In genomic region chr4:165520071-165520470, GRCh38 we compare ENCODE assay signal across 30 cellular contexts.
"Had no signal": no experiment of that assay in that cellular context is flagged by ENCODE, and none has a peak within 500 bp of the region (broad histone marks: within the 10 kb centered on the region; RNA-seq: fewer than 3 reads in every experiment).

No MANE protein-coding gene starts in this region.

- ATAC-seq: activated CD8-positive, alpha-beta T cell treated with anti-CD3 and anti-CD28 coated beads for 36 hours; activated T-cell treated with anti-CD3 and anti-CD28 coated beads, Interleukin-2, amount 50 U/mL, for 4 hours; activated T-helper 17 cell treated with anti-CD3 and anti-CD28 coated beads, Interleukin-2, amount 50 U/mL, for 72 hours; gastroesophageal sphincter; heart right ventricle had no signal

- H3K4me3 Mint-ChIP-seq: activated CD8-positive, alpha-beta T cell treated with anti-CD3 and anti-CD28 coated beads for 36 hours; activated naive CD8-positive, alpha-beta T cell; activated T-cell treated with anti-CD3 and anti-CD28 coated beads, Interleukin-2, amount 50 U/mL, for 4 hours; activated T-helper 17 cell treated with anti-CD3 and anti-CD28 coated beads, Interleukin-2, amount 50 U/mL, for 72 hours had no signal

- H3K27ac Mint-ChIP-seq: activated CD8-positive, alpha-beta T cell treated with anti-CD3 and anti-CD28 coated beads for 36 hours; activated naive CD8-positive, alpha-beta T cell; activated T-helper 17 cell treated with anti-CD3 and anti-CD28 coated beads, Interleukin-2, amount 50 U/mL, for 72 hours had no signal

- H3K27ac ChIP-seq: brain microvascular endothelial cell, cardiac muscle cell, colonic mucosa, esophagus muscularis mucosa, gastroesophageal sphincter, heart right ventricle, hepatocyte had no signal

- H3K4me1 ChIP-seq: colonic mucosa, gastroesophageal sphincter had no signal

- H3K36me3 Mint-ChIP-seq: activated naive CD8-positive, alpha-beta T cell had no signal

- H3K9me3 Mint-ChIP-seq: activated CD8-positive, alpha-beta T cell treated with anti-CD3 and anti-CD28 coated beads for 36 hours; activated T-cell treated with anti-CD3 and anti-CD28 coated beads, Interleukin-2, amount 50 U/mL, for 4 hours; activated T-helper 17 cell treated with anti-CD3 and anti-CD28 coated beads, Interleukin-2, amount 50 U/mL, for 72 hours had no signal

- H3K4me3 ChIP-seq: cardiac muscle cell, colonic mucosa, esophagus muscularis mucosa, gastroesophageal sphincter, heart right ventricle, hepatocyte had no signal

- H3K27me3 Mint-ChIP-seq: activated CD8-positive, alpha-beta T cell treated with anti-CD3 and anti-CD28 coated beads for 36 hours; activated T-helper 17 cell treated with anti-CD3 and anti-CD28 coated beads, Interleukin-2, amount 50 U/mL, for 72 hours had no signal

- FAIRE-seq: astrocyte, endometrium, endothelial cell of umbilical vein had no signal

- H3K4me1 Mint-ChIP-seq: activated T-helper 17 cell treated with anti-CD3 and anti-CD28 coated beads, Interleukin-2, amount 50 U/mL, for 72 hours had no signal

- H3K9me3 ChIP-seq: colonic mucosa, esophagus muscularis mucosa, gastroesophageal sphincter, heart right ventricle had no signal

- H3K36me3 ChIP-seq: brain microvascular endothelial cell, cardiac muscle cell, colonic mucosa, esophagus muscularis mucosa, gastroesophageal sphincter, heart right ventricle had no signal

- H3K27me3 ChIP-seq: brain microvascular endothelial cell, cardiac muscle cell, colonic mucosa, esophagus muscularis mucosa, gastroesophageal sphincter, heart right ventricle, hepatocyte had no signal

- DNase-seq: activated CD4-positive, alpha-beta T cell treated with anti-CD3 and anti-CD28 coated beads for 1 hour; activated CD4-positive, alpha-beta T cell treated with anti-CD3 and anti-CD28 coated beads for 4 hours; activated CD4-positive, alpha-beta T cell treated with anti-CD3 and anti-CD28 coated beads, Interleukin-2, amount 50 U/mL, for 1 hour; activated CD4-positive, alpha-beta T cell treated with anti-CD3 and anti-CD28 coated beads, Interleukin-2, amount 50 U/mL, for 48 hours; activated CD8-positive, alpha-beta memory T cell treated with anti-CD3 and anti-CD28 coated beads for 24 hours; activated CD8-positive, alpha-beta T cell treated with anti-CD3 and anti-CD28 coated beads for 36 hours; activated effector memory CD4-positive, alpha-beta T cell treated with Interleukin-2 at 50 U/mL for 16 hours; activated gamma-delta T cell treated with Interleukin-2 at 50 U/mL for 16 hours; activated naive CD4-positive, alpha-beta T cell treated with anti-CD3 and anti-CD28 coated beads, Interleukin-2, amount 50 U/mL, for 16 hours; activated naive CD4-positive, alpha-beta T cell treated with Interleukin-2 at 50 U/mL for 16 hours; activated T-cell treated with anti-CD3 and anti-CD28 coated beads, Interleukin-2, amount 50 U/mL, for 4 hours; amniotic stem cell; anterior cingulate cortex; brain microvascular endothelial cell; central memory CD4-positive, alpha-beta T cell; cerebellar nuclear complex; colonic mucosa; effector CD8-positive, alpha-beta T cell; foreskin melanocyte; heart right ventricle; T-helper 2 cell had no signal
